ENCODE assay signal across 19 cellular contexts in the genomic region with DNA sequence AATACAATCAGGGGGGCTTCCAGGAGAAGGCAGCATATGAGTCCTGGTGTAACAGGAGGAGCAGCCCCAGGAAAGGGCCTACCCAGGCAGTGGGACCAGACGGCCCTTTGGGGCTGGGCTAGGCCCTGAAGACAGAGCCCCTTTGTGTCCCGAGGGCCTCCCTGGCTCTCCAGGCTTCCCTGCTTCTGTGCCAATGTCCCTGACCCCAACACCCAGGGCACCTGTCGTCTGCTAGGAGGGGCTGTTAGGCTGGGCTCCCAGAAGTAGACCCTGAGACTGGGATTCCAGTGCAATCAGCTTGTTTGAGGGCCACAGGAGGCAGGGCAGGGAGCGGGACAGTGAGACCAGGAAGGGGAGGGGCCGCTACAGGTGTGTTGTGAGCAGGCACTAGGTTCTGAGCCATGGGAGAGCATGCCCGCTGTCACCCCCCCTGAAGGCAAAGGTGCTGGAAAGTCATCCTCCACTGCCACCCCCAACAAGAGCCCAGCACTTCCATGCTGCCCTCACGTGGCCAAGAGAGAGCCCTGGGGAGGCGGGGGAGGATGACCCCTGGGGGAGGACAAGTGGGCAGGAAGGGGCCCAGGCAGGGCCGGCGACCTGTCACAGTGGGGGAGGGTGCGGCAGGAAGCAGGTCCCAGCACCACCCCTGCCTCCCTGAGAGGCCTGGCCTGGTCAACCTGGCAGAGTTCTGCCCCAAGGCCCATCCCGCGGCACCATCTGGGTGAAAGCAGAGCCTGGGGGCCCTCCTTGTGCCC.
A peak's percentile ranks its signal among the peaks of the same experiment; 100 is the strongest.
DNase-seq lines count a peak whose midpoint lies in the region; ATAC-seq, FAIRE-seq and TF ChIP-seq lines count a peak whose summit lies in the region.
"Had no signal": no experiment of that assay in that cellular context is flagged by ENCODE, and none has a peak within 500 bp of the region (broad histone marks: within the 10 kb centered on the region; RNA-seq: fewer than 3 reads in every experiment).

No MANE protein-coding gene starts in this region.

- DNase-seq in left cardiac atrium = peak; percentile 13
- DNase-seq in heart right ventricle = no peak
- DNase-seq in kidney = peak; percentile 69
- no peak for DNase-seq in foreskin keratinocyte
- no peak for DNase-seq in DMS153 (lab: John Stamatoyannopoulos, UW)
- DNase-seq in nephron progenitor cell = no peak
- DNase-seq: Caco-2; CD4-positive, CD25-positive, alpha-beta regulatory T cell; GF-D8; Karpas-422; NCI-H1092 treated with DMSO at 0.1 percent for 48 hours; NCI-H2081 treated with DMSO at 0.1 percent for 48 hours; NCI-H446 treated with DMSO at 0.1 percent for 48 hours; Peyer's patch had no signal

- no peaks in the 10 kb centered on the region for H3K9me3 ChIP-seq in heart right ventricle
- H3K9me3 ChIP-seq in kidney (ENCODE audit: control insufficient read depth in 1 of 2, low read length in 2 of 2) = no peaks in the 10 kb centered on the region
- H3K9me3 ChIP-seq: Caco-2, Peyer's patch had no signal

- peaks cover 55% of the 10 kb centered on the region for H3K4me1 Mint-ChIP-seq in nephron progenitor cell
- H3K4me1 Mint-ChIP-seq: B cell had no signal

- H3K27ac ChIP-seq in heart right ventricle (no peak overlapping the region), VCaP (peak overlapping the region; percentile 11; the same call in 1 of the 2 replicates), kidney (ENCODE audit: low read depth in 2 of 2, low read length in 2 of 2) (no peak overlapping the region), foreskin keratinocyte (no peak overlapping the region)
- H3K27ac ChIP-seq: Peyer's patch, SK-N-MC had no signal

- H3K36me3 ChIP-seq in heart right ventricle = no peaks in the 10 kb centered on the region
- H3K36me3 ChIP-seq in kidney (ENCODE audit: control insufficient read depth in 1 of 2, insufficient read depth in 2 of 2, low read length in 2 of 2) = no peaks in the 10 kb centered on the region
- H3K36me3 ChIP-seq: Peyer's patch had no signal

- no peaks in the 10 kb centered on the region for H3K36me3 Mint-ChIP-seq in nephron progenitor cell (ENCODE audit: low read depth)
- H3K36me3 Mint-ChIP-seq: CD4-positive, CD25-positive, alpha-beta regulatory T cell had no signal

- H3K27me3 Mint-ChIP-seq in nephron progenitor cell (ENCODE audit: low read depth, poor library complexity) = peaks cover 24% of the 10 kb centered on the region
- H3K27me3 Mint-ChIP-seq: CD4-positive, CD25-positive, alpha-beta regulatory T cell had no signal

- H3K27ac Mint-ChIP-seq in nephron progenitor cell = no peak overlapping the region
- H3K27ac Mint-ChIP-seq: B cell; CD4-positive, CD25-positive, alpha-beta regulatory T cell had no signal

- no peak for FAIRE-seq in kidney (lab: Jason Lieb, UNC)

- 65 to 70% methylated on average over 13 of the region's 13 CpGs for WGBS in heart right ventricle, 2 donors

- TF ChIP-seq CTCF in heart right ventricle (IDR thresholded peaks at IDR 0.05) (no peak), VCaP (conservative IDR thresholded peaks at IDR 0.05) (no peak), kidney (IDR thresholded peaks at IDR 0.05; ENCODE audit: borderline replicate concordance, extremely low read depth, insufficient read depth) (no peak), foreskin keratinocyte (conservative IDR thresholded peaks at IDR 0.05) (no peak), nephron progenitor cell (IDR thresholded peaks at IDR 0.05) (no peak)

- intact Hi-C loops in left cardiac atrium (cut with DNase I) (no loop called here), heart right ventricle (cut with DNase I) (no loop called here), kidney (cut with DNase I) (no loop called here)

- H3K27me3 ChIP-seq in heart right ventricle (peaks cover 0 to 31% (median 22%) of the 10 kb centered on the region in 7 donors), foreskin keratinocyte (no peaks in the 10 kb centered on the region)
- H3K27me3 ChIP-seq: Peyer's patch had no signal

- H3K4me3 ChIP-seq in heart right ventricle (no peak overlapping the region), kidney (ENCODE audit: low read length in 2 of 2) (no peak overlapping the region)
- H3K4me3 ChIP-seq: Peyer's patch, SK-N-MC had no signal

- H3K4me3 Mint-ChIP-seq in nephron progenitor cell = no peak overlapping the region
- H3K4me3 Mint-ChIP-seq: B cell; CD4-positive, CD25-positive, alpha-beta regulatory T cell had no signal

- H3K9ac ChIP-seq in kidney (ENCODE audit: low read length in 2 of 2) = no peak overlapping the region

- no peak for ATAC-seq in left cardiac atrium
- ATAC-seq in heart right ventricle = no peak
- no peak for ATAC-seq in HG02798 (IDR thresholded peaks at IDR 0.05; ENCODE audit: poor library complexity, unreplicated experiment)
- ATAC-seq in foreskin keratinocyte = no peak
- ATAC-seq: HCT116 had no signal

- H3K4me1 ChIP-seq in heart right ventricle (peaks cover 0 to 16% (median 8%) of the 10 kb centered on the region in 9 donors), kidney (ENCODE audit: control insufficient read depth in 1 of 2, insufficient read depth in 1 of 2, low read depth in 1 of 2, low read length in 2 of 2) (peaks cover 10 to 19% of the 10 kb centered on the region in 2 donors), foreskin keratinocyte (no peaks in the 10 kb centered on the region)
- H3K4me1 ChIP-seq: Caco-2 had no signal

- no peaks in the 10 kb centered on the region for H3K9me3 Mint-ChIP-seq in nephron progenitor cell

Comparison
In these comparisons a context has a peak if more than half of its experiments do, and no peak if none do; other contexts are left out.
1. DNase-seq: peak in left cardiac atrium (single experiment) and kidney (single experiment); none in heart right ventricle (0 of 2), foreskin keratinocyte (0 of 2), DMS153 (single experiment) and nephron progenitor cell (single experiment).